1 cellular context compared by ENCODE assay signal in genomic region chr3:71695000-71695482, GRCh38.
TF ChIP-seq lines count a peak whose summit lies in the region.

No MANE protein-coding gene starts in this region.

TF ChIP-seq in H1, 55 proteins besides CTCF, POLR2A, EP300 and RAD21 (continued from another document):
- no peak for TF ChIP-seq PHF8 (conservative IDR thresholded peaks at IDR 0.05; ENCODE audit: low read depth, low read length)
- TF ChIP-seq ZNF274 (IDR thresholded peaks at IDR 0.05; ENCODE audit: borderline replicate concordance, extremely low read depth, low read length), result no peak
- TF ChIP-seq GTF2F1 (IDR thresholded peaks at IDR 0.05; ENCODE audit: borderline replicate concordance, low read depth, low read length), result no peak
- TF ChIP-seq TAF7 (optimal IDR thresholded peaks at IDR 0.05; ENCODE audit: borderline replicate concordance, low read depth, low read length), result no peak
- no peak for TF ChIP-seq YY1 (IDR thresholded peaks at IDR 0.05; ENCODE audit: low read depth, low read length)
- TF ChIP-seq NRF1 (IDR thresholded peaks at IDR 0.05; ENCODE audit: low read depth, low read length), result no peak
- TF ChIP-seq SIN3A (conservative IDR thresholded peaks at IDR 0.05 in 1 of 2, IDR thresholded peaks at IDR 0.05 in 1 of 2; ENCODE audit: low read depth in 1 of 2, low read length in 2 of 2), result no peak
- TF ChIP-seq CREB1 (IDR thresholded peaks at IDR 0.05), result no peak
- no peak for TF ChIP-seq KDM4A (IDR thresholded peaks at IDR 0.05; ENCODE audit: low read depth, low read length, severe bottlenecking)
- no peak for TF ChIP-seq BACH1 (IDR thresholded peaks at IDR 0.05; ENCODE audit: low read length)
- TF ChIP-seq SUZ12 (IDR thresholded peaks at IDR 0.05; ENCODE audit: low read length), result no peak
- no peak for TF ChIP-seq CHD7 (IDR thresholded peaks at IDR 0.05; ENCODE audit: insufficient replicate concordance, low read length)
- TF ChIP-seq CTBP2 (IDR thresholded peaks at IDR 0.05; ENCODE audit: borderline replicate concordance, insufficient read depth, insufficient read length, low read length), result no peak
- no peak for TF ChIP-seq MAX (IDR thresholded peaks at IDR 0.05)
